14 cellular contexts compared by ENCODE assay signal in the genomic region with DNA sequence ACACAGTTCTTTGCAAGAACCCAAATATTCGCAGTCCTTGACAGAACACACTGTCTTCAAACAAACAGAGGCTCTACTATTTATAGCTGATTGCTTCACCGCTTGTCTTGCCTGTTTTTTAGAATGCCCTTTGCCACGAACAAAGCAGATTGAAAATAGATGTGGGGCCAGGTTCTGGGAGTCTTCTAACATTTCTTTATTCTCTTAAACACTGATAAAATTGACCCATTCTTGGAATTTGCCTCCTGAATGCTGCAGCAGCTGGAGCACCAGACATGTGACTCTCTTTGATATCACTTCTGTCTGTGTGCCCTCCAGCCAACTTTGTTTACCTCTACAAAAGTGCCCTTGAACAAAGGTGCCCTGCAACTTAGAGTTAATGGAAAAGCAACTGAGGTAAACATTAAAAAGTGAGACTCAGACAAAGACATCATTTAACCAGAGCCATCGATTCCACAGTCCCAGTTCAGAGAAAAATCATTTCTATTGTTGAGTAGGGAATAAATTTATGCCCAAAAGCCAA.
A peak's percentile ranks its signal among the peaks of the same experiment; 100 is the strongest.
DNase-seq lines count a peak whose midpoint lies in the region; ATAC-seq, FAIRE-seq and TF ChIP-seq lines count a peak whose summit lies in the region.
"Had no signal": no experiment of that assay in that cellular context is flagged by ENCODE, and none has a peak within 500 bp of the region (broad histone marks: within the 10 kb centered on the region; RNA-seq: fewer than 3 reads in every experiment).

No MANE protein-coding gene starts in this region.

- 23 to 37% methylated on average over 3 to 4 of the region's 4 CpGs for WGBS in gastroesophageal sphincter (ENCODE audit: low coverage in 1 of 2), 2 donors

- no peaks in the 10 kb centered on the region for H3K36me3 Mint-ChIP-seq in nephron progenitor cell (ENCODE audit: low read depth)
- H3K36me3 Mint-ChIP-seq: CD4-positive, CD25-positive, alpha-beta regulatory T cell had no signal

- no peak overlapping the region for H3K4me3 Mint-ChIP-seq in nephron progenitor cell
- H3K4me3 Mint-ChIP-seq: activated CD4-positive, alpha-beta T cell treated with anti-CD3 and anti-CD28 coated beads for 36 hours; CD4-positive, CD25-positive, alpha-beta regulatory T cell had no signal

- peak overlapping the region; percentile 29 for H3K27ac Mint-ChIP-seq in nephron progenitor cell
- H3K27ac Mint-ChIP-seq: activated CD4-positive, alpha-beta T cell treated with anti-CD3 and anti-CD28 coated beads for 36 hours; activated T-helper 2 cell treated with anti-CD3 and anti-CD28 coated beads, Interferon-gamma antibody, Interleukin-2, Interleukin-4, amounts not matched to agents 10 μg/mL and 5 μg/mL and 100 μg/mL, durations not matched to agents 14 hours and 24 hours and 36 hours; CD4-positive, CD25-positive, alpha-beta regulatory T cell had no signal

- H3K4me3 ChIP-seq in gastroesophageal sphincter: no peak overlapping the region
- H3K4me3 ChIP-seq: upper lobe of right lung had no signal

- TF ChIP-seq POLR2A in gastroesophageal sphincter (IDR thresholded peaks at IDR 0.05): no peak

- H3K9me3 ChIP-seq in gastroesophageal sphincter: no peaks in the 10 kb centered on the region
- H3K9me3 ChIP-seq: upper lobe of right lung had no signal

- TF ChIP-seq EP300 in gastroesophageal sphincter (IDR thresholded peaks at IDR 0.05): no peak

- peak; percentile 39 for ATAC-seq in gastroesophageal sphincter
- no peak for ATAC-seq in GM21526 (IDR thresholded peaks at IDR 0.05; ENCODE audit: low FRiP score, unreplicated experiment)
- ATAC-seq in GM18858 (IDR thresholded peaks at IDR 0.05; ENCODE audit: unreplicated experiment): no peak
- ATAC-seq: activated CD4-positive, alpha-beta T cell treated with anti-CD3 and anti-CD28 coated beads for 36 hours; upper lobe of right lung had no signal

- H3K27me3 Mint-ChIP-seq in nephron progenitor cell (ENCODE audit: low read depth, poor library complexity): peaks cover 3% of the 10 kb centered on the region
- H3K27me3 Mint-ChIP-seq: CD4-positive, CD25-positive, alpha-beta regulatory T cell had no signal

- DNase-seq in COLO829 (ENCODE audit: low spot score) (peak; percentile 45), NCI-H510A (lab: John Stamatoyannopoulos, UW) (peak; percentile 27), nephron progenitor cell (no peak), GOT3 (lab: John Stamatoyannopoulos, UW) (no peak), urothelium cell line (ENCODE audit: low spot score) (no peak)
- DNase-seq: activated CD4-positive, alpha-beta T cell treated with anti-CD3 and anti-CD28 coated beads for 36 hours; CD4-positive, CD25-positive, alpha-beta regulatory T cell; left cardiac atrium; NCI-H226; upper lobe of right lung had no signal

- H3K9me3 Mint-ChIP-seq in nephron progenitor cell: peaks cover 14% of the 10 kb centered on the region
- H3K9me3 Mint-ChIP-seq: activated T-helper 2 cell treated with anti-CD3 and anti-CD28 coated beads, Interferon-gamma antibody, Interleukin-2, Interleukin-4, amounts not matched to agents 10 μg/mL and 5 μg/mL and 100 μg/mL, durations not matched to agents 14 hours and 24 hours and 36 hours; CD4-positive, CD25-positive, alpha-beta regulatory T cell had no signal

- no peak for FAIRE-seq in urothelium cell line (lab: Jason Lieb, UNC)

- H3K27me3 ChIP-seq in gastroesophageal sphincter: no peaks in the 10 kb centered on the region
- H3K27me3 ChIP-seq: upper lobe of right lung had no signal

- H3K4me1 Mint-ChIP-seq in nephron progenitor cell: peaks cover 28% of the 10 kb centered on the region
- H3K4me1 Mint-ChIP-seq: activated CD4-positive, alpha-beta T cell treated with anti-CD3 and anti-CD28 coated beads for 36 hours; CD4-positive, CD25-positive, alpha-beta regulatory T cell had no signal

- peaks cover 4 to 37% (median 5%) of the 10 kb centered on the region in 3 donors for H3K4me1 ChIP-seq in gastroesophageal sphincter

- H3K36me3 ChIP-seq in gastroesophageal sphincter: no peaks in the 10 kb centered on the region
- H3K36me3 ChIP-seq: upper lobe of right lung had no signal

- H3K27ac ChIP-seq in gastroesophageal sphincter: peak overlapping the region in 3 of 4 donors; percentile 2 to 33 (median 8)
- H3K27ac ChIP-seq: upper lobe of right lung had no signal

- TF ChIP-seq CTCF in gastroesophageal sphincter (IDR thresholded peaks at IDR 0.05) (no peak), nephron progenitor cell (IDR thresholded peaks at IDR 0.05) (no peak)

Comparison
In these comparisons a context has a peak if more than half of its experiments do, and no peak if none do; other contexts are left out.
1. DNase-seq: peak in COLO829 (single experiment) and NCI-H510A (single experiment); none in nephron progenitor cell (single experiment), GOT3 (single experiment) and urothelium cell line (single experiment).